In genomic region chr21:27269646-27270045, GRCh38 we compare ENCODE assay signal across 1 cellular context.
TF ChIP-seq lines count a peak whose summit lies in the region.

No MANE protein-coding gene starts in this region.

TF ChIP-seq in SK-N-SH, 30 proteins besides CTCF, POLR2A, EP300 and RAD21 (continued from another document):
- TF ChIP-seq USF2 (IDR thresholded peaks at IDR 0.05; ENCODE audit: borderline replicate concordance, low read depth, low read length) (no peak), MAX (IDR thresholded peaks at IDR 0.05; ENCODE audit: low read depth) (no peak), FOSL2 (IDR thresholded peaks at IDR 0.05; ENCODE audit: borderline replicate concordance, low read depth) (peak; percentile 53; the same call in 1 of the 2 replicates), NFIC (IDR thresholded peaks at IDR 0.05; ENCODE audit: borderline replicate concordance) (no peak)
